ENCODE assay signal across 27 cellular contexts in genomic region chr3:66904336-66904735, GRCh38.
"Had no signal": no experiment of that assay in that cellular context is flagged by ENCODE, and none has a peak within 500 bp of the region (broad histone marks: within the 10 kb centered on the region; RNA-seq: fewer than 3 reads in every experiment).

No MANE protein-coding gene starts in this region.

- H3K4me3 Mint-ChIP-seq: naive thymus-derived CD4-positive, alpha-beta T cell; natural killer cell treated with Interleukin-12 subunit alpha and Interleukin-12 subunit beta and Interleukin-15 and Interleukin-18, amount 100 ng/mL, for 72 hours; neural crest cell; stimulated activated effector memory CD8-positive, alpha-beta T cell treated with anti-CD3 and anti-CD28 coated beads, Interleukin-12 subunit alpha, Interleukin-12 subunit beta, amount 100 ng/mL, for 72 hours; stimulated activated naive CD8-positive, alpha-beta T cell treated with anti-CD3 and anti-CD28 coated beads, Interleukin-15, Interleukin-2, amounts not matched to agents 100 ng/mL and 50 ng/mL, for 24 hours; type B pancreatic cell had no signal

- H3K27ac ChIP-seq: hepatocyte, left ventricle myocardium inferior, pancreas, prostate gland, spleen, suprapubic skin, thoracic aorta, tibial artery, uterus had no signal

- H3K27me3 ChIP-seq: hepatocyte, pancreas, uterus had no signal

- H3K36me3 Mint-ChIP-seq: stimulated activated effector memory CD8-positive, alpha-beta T cell treated with anti-CD3 and anti-CD28 coated beads, Interleukin-12 subunit alpha, Interleukin-12 subunit beta, amount 100 ng/mL, for 72 hours; type B pancreatic cell had no signal

- H3K9me3 ChIP-seq: prostate gland, suprapubic skin, uterus had no signal

- H3K36me3 ChIP-seq: left ventricle myocardium inferior, pancreas, prostate gland, spleen, suprapubic skin, thoracic aorta, tibial artery, uterus had no signal

- H3K27ac Mint-ChIP-seq: naive thymus-derived CD4-positive, alpha-beta T cell; natural killer cell treated with Interleukin-12 subunit alpha and Interleukin-12 subunit beta and Interleukin-15 and Interleukin-18, amount 100 ng/mL, for 72 hours; stimulated activated effector memory CD8-positive, alpha-beta T cell treated with anti-CD3 and anti-CD28 coated beads, Interleukin-12 subunit alpha, Interleukin-12 subunit beta, amount 100 ng/mL, for 72 hours; stimulated activated naive CD8-positive, alpha-beta T cell treated with anti-CD3 and anti-CD28 coated beads, Interleukin-15, Interleukin-2, amounts not matched to agents 100 ng/mL and 50 ng/mL, for 24 hours; type B pancreatic cell had no signal

- H3K4me3 ChIP-seq: hepatocyte, left ventricle myocardium inferior, lung, mucosa of descending colon, pancreas, prostate gland, spleen, suprapubic skin, thoracic aorta, tibial artery, uterus had no signal

- DNase-seq: islet precursor cell; left ventricle myocardium inferior; mesendoderm; midbrain; mucosa of descending colon; naive thymus-derived CD4-positive, alpha-beta T cell; nucleus accumbens; pancreas; posterior cingulate gyrus; retina; right cardiac atrium; small intestine; spleen; stimulated activated CD4-positive, alpha-beta T cell treated with anti-CD3 and anti-CD28 coated beads, Interleukin-4, amount 100 ng/mL, for 24 hours; stimulated activated naive CD4-positive, alpha-beta T cell; tibial artery; uterus had no signal

- H3K4me1 ChIP-seq: left ventricle myocardium inferior, pancreas, prostate gland, spleen, suprapubic skin, tibial artery, uterus had no signal

- H3K4me1 Mint-ChIP-seq: neural crest cell; stimulated activated effector memory CD8-positive, alpha-beta T cell treated with anti-CD3 and anti-CD28 coated beads, Interleukin-12 subunit alpha, Interleukin-12 subunit beta, amount 100 ng/mL, for 72 hours had no signal
